31 cellular contexts compared by ENCODE assay signal in genomic region chr17:47414612-47415011, GRCh38.
DNase-seq lines count a peak whose midpoint lies in the region; ATAC-seq, FAIRE-seq and TF ChIP-seq lines count a peak whose summit lies in the region.
"Had no signal": no experiment of that assay in that cellular context is flagged by ENCODE, and none has a peak within 500 bp of the region (broad histone marks: within the 10 kb centered on the region; RNA-seq: fewer than 3 reads in every experiment).

No MANE protein-coding gene starts in this region.

- H2AFZ ChIP-seq in HepG2 (ENCODE audit: low read length) = no peak overlapping the region
- no peak overlapping the region for H2AFZ ChIP-seq in K562 (ENCODE audit: low read depth, low read length)

- no peaks in the 10 kb centered on the region for H3K27me3 ChIP-seq in HepG2 (ENCODE audit: control insufficient read depth in 1 of 2, insufficient read depth in 2 of 2, low read length in 2 of 2)
- H3K27me3 ChIP-seq in right lobe of liver = no peaks in the 10 kb centered on the region
- no peaks in the 10 kb centered on the region for H3K27me3 ChIP-seq in K562 (ENCODE audit: control insufficient read depth in 2 of 2, insufficient read depth in 2 of 2, low read length in 2 of 2)
- no peaks in the 10 kb centered on the region for H3K27me3 ChIP-seq in pancreas
- H3K27me3 ChIP-seq: BE2C; BLaER1; BLaER1 treated with 17β-estradiol and CSF1 and Interleukin-3, amounts not matched to agents 10 nM and 100 nM had no signal

- TF ChIP-seq EP300 in HepG2 (IDR thresholded peaks at IDR 0.05; ENCODE audit: low read depth in 2 of 2, low read length in 2 of 2) (no peak), HepG2 (CRISPR knock-in tag; IDR thresholded peaks at IDR 0.05; ENCODE audit: borderline replicate concordance) (no peak), A549 (IDR thresholded peaks at IDR 0.05) (no peak), K562 (IDR thresholded peaks at IDR 0.05; ENCODE audit: low read length) (no peak)

- no peak overlapping the region for H3K27ac ChIP-seq in HepG2 (ENCODE audit: extremely low read length, insufficient read depth, low read length)
- H3K27ac ChIP-seq in right lobe of liver = no peak overlapping the region
- H3K27ac ChIP-seq in A549 = no peak overlapping the region
- H3K27ac ChIP-seq in K562 (ENCODE audit: extremely low read depth, low read depth, low read length) = no peak overlapping the region
- H3K27ac ChIP-seq in pancreas = no peak overlapping the region
- H3K27ac ChIP-seq: 22Rv1; BLaER1; BLaER1 treated with 17β-estradiol and CSF1 and Interleukin-3, amounts not matched to agents 10 nM and 100 nM; C4-2B had no signal

- TF ChIP-seq CTCF in HepG2 (CRISPR knock-in tag; IDR thresholded peaks at IDR 0.05) (no peak), right lobe of liver (IDR thresholded peaks at IDR 0.05) (no peak), A549 (IDR thresholded peaks at IDR 0.05) (no peak), K562 (IDR thresholded peaks at IDR 0.05 in 2 of 3, conservative IDR thresholded peaks at IDR 0.05 in 1 of 3; ENCODE audit: insufficient read depth in 2 of 3, low read depth in 1 of 3, low read length in 3 of 3) (no peak), pancreas (IDR thresholded peaks at IDR 0.05) (no peak)

- H4K20me1 ChIP-seq in HepG2 (ENCODE audit: insufficient read depth, low read length) = no peaks in the 10 kb centered on the region
- no peaks in the 10 kb centered on the region for H4K20me1 ChIP-seq in K562 (replicated peaks; ENCODE audit: control insufficient read depth, insufficient read depth, low read length)
- H4K20me1 ChIP-seq: BLaER1; BLaER1 treated with 17β-estradiol and CSF1 and Interleukin-3, amounts not matched to agents 10 nM and 100 nM had no signal

- no peaks in the 10 kb centered on the region for H3K9me1 ChIP-seq in K562 (ENCODE audit: control insufficient read depth, insufficient read depth, low read length)

- TF ChIP-seq RAD21 in HepG2 (CRISPR knock-in tag; IDR thresholded peaks at IDR 0.05) = no peak
- no peak for TF ChIP-seq RAD21 in A549 (conservative IDR thresholded peaks at IDR 0.05 in 1 of 2, IDR thresholded peaks at IDR 0.05 in 1 of 2)
- no peak for TF ChIP-seq RAD21 in K562 (CRISPR knock-in tag; conservative IDR thresholded peaks at IDR 0.05 in 1 of 2, IDR thresholded peaks at IDR 0.05 in 1 of 2)

- DNase-seq in HepG2 (ENCODE audit: low spot score) = no peak
- no peak for DNase-seq in right lobe of liver
- no peak for DNase-seq in A549 (ENCODE audit: low read depth in 1 of 2, low spot score in 1 of 2)
- DNase-seq in K562 (ENCODE audit: extremely low read depth in 1 of 4, low spot score in 3 of 4) = no peak
- DNase-seq in pancreas = no peak
- DNase-seq in G401 (ENCODE audit: low spot score) = no peak
- DNase-seq: 8988T; ACHN; AML-193; BE2C; C1 segment of cervical spinal cord; Caco-2; Calu3; CD4-positive, alpha-beta memory T cell; CD4-positive, alpha-beta T cell; CD4-positive, CD25-positive, alpha-beta regulatory T cell; CD8-positive, alpha-beta memory T cell; CD8-positive, alpha-beta T cell; COR-L47; DMS 273 treated with DMSO at 0.1 percent for 48 hours; DMS153; DMS53; DMS79; DMS79 treated with DMSO at 0.1 percent for 48 hours; DND-41 had no signal

- in situ Hi-C loops in HepG2 (cut with HindIII; ENCODE audit: extremely low pct_ligation_motif_present, low pct_unique_long_range_greater_than_20kb) (no loop called here), K562 (cut with MboI) (no loop called here), G401 (cut with HindIII; ENCODE audit: low sequenced_read_pairs) (no loop called here)

- no peak for TF ChIP-seq POLR2A in HepG2 (IDR thresholded peaks at IDR 0.05; ENCODE audit: insufficient read depth in 1 of 2, low read depth in 2 of 2, low read length in 2 of 2)
- TF ChIP-seq POLR2A in right lobe of liver (IDR thresholded peaks at IDR 0.05) = no peak
- no peak for TF ChIP-seq POLR2A in A549 (IDR thresholded peaks at IDR 0.05; ENCODE audit: low read length)
- TF ChIP-seq POLR2A in K562 (conservative IDR thresholded peaks at IDR 0.05) = no peak

- H3K4me1 ChIP-seq in HepG2 (ENCODE audit: insufficient read depth, low read length) (no peaks in the 10 kb centered on the region), right lobe of liver (no peaks in the 10 kb centered on the region), A549 (no peaks in the 10 kb centered on the region), K562 (replicated peaks in 1 of 2; ENCODE audit: control insufficient read depth in 2 of 2, insufficient read depth in 2 of 2, low read length in 2 of 2) (no peaks in the 10 kb centered on the region), pancreas (no peaks in the 10 kb centered on the region)
- H3K4me1 ChIP-seq: BLaER1; BLaER1 treated with 17β-estradiol and CSF1 and Interleukin-3, amounts not matched to agents 10 nM and 100 nM; Caco-2 had no signal

- H3K79me2 ChIP-seq in HepG2 (ENCODE audit: insufficient read depth, low read length) (no peaks in the 10 kb centered on the region), K562 (ENCODE audit: control insufficient read depth, insufficient read depth, low read length) (no peaks in the 10 kb centered on the region)

- H3K4me3 ChIP-seq in HepG2 (replicated peaks in 1 of 3; ENCODE audit: insufficient read depth in 1 of 3, low read depth in 2 of 3, low read length in 3 of 3) (no peak overlapping the region), right lobe of liver (no peak overlapping the region), A549 (no peak overlapping the region), K562 (no peak overlapping the region), pancreas (no peak overlapping the region)
- H3K4me3 ChIP-seq: BLaER1; BLaER1 treated with 17β-estradiol and CSF1 and Interleukin-3, amounts not matched to agents 10 nM and 100 nM had no signal

- H3K36me3 ChIP-seq in HepG2 (replicated peaks in 1 of 2; ENCODE audit: control insufficient read depth in 1 of 2, insufficient read depth in 2 of 2, low read length in 2 of 2) (no peaks in the 10 kb centered on the region), right lobe of liver (no peaks in the 10 kb centered on the region), K562 (ENCODE audit: control insufficient read depth, insufficient read depth, low read length) (no peaks in the 10 kb centered on the region), pancreas (no peaks in the 10 kb centered on the region)
- H3K36me3 ChIP-seq: BE2C; BLaER1; BLaER1 treated with 17β-estradiol and CSF1 and Interleukin-3, amounts not matched to agents 10 nM and 100 nM had no signal

- ATAC-seq in HepG2 (no peak), right lobe of liver (no peak), A549 (no peak), K562 (no peak), pancreas (no peak)
- ATAC-seq: CD8-positive, alpha-beta T cell had no signal

- intact Hi-C loops in HepG2 (cut with micrococcal nuclease; ENCODE audit: unreplicated experiment) (no loop called here), right lobe of liver (cut with DNase I) (no loop called here), K562 (cut with micrococcal nuclease) (no loop called here), pancreas (cut with DNase I) (no loop called here)

- no peaks in the 10 kb centered on the region for H3K9me3 ChIP-seq in HepG2 (ENCODE audit: low read length)
- H3K9me3 ChIP-seq in right lobe of liver = no peaks in the 10 kb centered on the region
- H3K9me3 ChIP-seq in A549 = no peaks in the 10 kb centered on the region
- H3K9me3 ChIP-seq in K562 (replicated peaks; ENCODE audit: control insufficient read depth, insufficient read depth, low read depth, low read length) = no peaks in the 10 kb centered on the region
- H3K9me3 ChIP-seq in pancreas = no peaks in the 10 kb centered on the region
- H3K9me3 ChIP-seq: BE2C, BLaER1, Caco-2 had no signal

- H3K4me2 ChIP-seq in HepG2 (ENCODE audit: low read depth, low read length) (no peak overlapping the region), A549 (no peak overlapping the region), K562 (ENCODE audit: insufficient read depth, low read length) (no peak overlapping the region)
- H3K4me2 ChIP-seq: BLaER1; BLaER1 treated with 17β-estradiol and CSF1 and Interleukin-3, amounts not matched to agents 10 nM and 100 nM had no signal

- no peak overlapping the region for H3K9ac ChIP-seq in HepG2 (ENCODE audit: insufficient read depth, low read depth, low read length)
- H3K9ac ChIP-seq in K562 (ENCODE audit: insufficient read depth in 1 of 2, low read depth in 2 of 2, low read length in 2 of 2) = no peak overlapping the region
- H3K9ac ChIP-seq: BLaER1; BLaER1 treated with 17β-estradiol and CSF1 and Interleukin-3, amounts not matched to agents 10 nM and 100 nM had no signal

- POLR2A ChIA-PET in HepG2 (lab: Yijun Ruan, JAX) (no interaction called here), A549 (lab: Yijun Ruan, JAX) (no interaction called here), K562 (lab: Yijun Ruan, JAX) (no interaction called here)

- BruUV-seq in HepG2 (replicated peaks; lab: Mats Ljungman, UMichigan) (no TSS peak), K562 (replicated peaks; lab: Mats Ljungman, UMichigan) (no TSS peak)

- FAIRE-seq in HepG2 (lab: Jason Lieb, UNC) (no peak), A549 (lab: Jason Lieb, UNC) (no peak), K562 (lab: Jason Lieb, UNC) (no peak), pancreas (lab: Jason Lieb, UNC) (no peak)
- FAIRE-seq: A204.1, D721Med had no signal

- WGBS in HepG2 (ENCODE audit: low lambda C conversion rate) = 93% methylated on average over 1 of the region's 1 CpG
- WGBS in right lobe of liver (ENCODE audit: insufficient coverage, low coverage, low lambda C conversion rate, missing lambda C conversion rate) = 97% methylated on average over 1 of the region's 1 CpG
- WGBS in A549 (ENCODE audit: missing lambda C conversion rate) = 66% methylated on average over 1 of the region's 1 CpG
- WGBS in K562 (ENCODE audit: insufficient coverage, low coverage, missing lambda C conversion rate) = 24% methylated on average over 1 of the region's 1 CpG
- 85 to 88% methylated on average over 1 of the region's 1 CpG for WGBS in pancreas, 2 donors

- CTCF ChIA-PET in HepG2 (lab: Yijun Ruan, JAX; ENCODE audit: low intra/inter-chr PET ratio, low total read pairs) (no interaction called here), A549 (lab: Yijun Ruan, JAX) (no interaction called here), K562 (lab: Yijun Ruan, JAX; ENCODE audit: low intra/inter-chr PET ratio) (no interaction called here)

TF ChIP-seq in HepG2, 621 proteins besides CTCF, POLR2A, EP300 and RAD21 (continues in another document):
- peak; percentile 25 to 71; a peak in 3 of 4 replicates for TF ChIP-seq MAFK (conservative IDR thresholded peaks at IDR 0.05 in 1 of 2, IDR thresholded peaks at IDR 0.05 in 1 of 2; ENCODE audit: low read length in 2 of 2)
- peak; percentile 55 for TF ChIP-seq MAFF (IDR thresholded peaks at IDR 0.05; ENCODE audit: low read depth, low read length)

TF ChIP-seq in A549, 52 proteins besides CTCF, POLR2A, EP300 and RAD21:
- TF ChIP-seq HDAC2 (IDR thresholded peaks at IDR 0.05) (no peak), SREBF2 (IDR thresholded peaks at IDR 0.05) (no peak), JUNB (IDR thresholded peaks at IDR 0.05) (no peak), MAFK (IDR thresholded peaks at IDR 0.05; ENCODE audit: partially characterized antibody) (peak; percentile 44)

TF ChIP-seq in K562, 482 proteins besides CTCF, POLR2A, EP300 and RAD21 (continues in another document):
- no peak for TF ChIP-seq SLC30A9 (CRISPR knock-in tag; IDR thresholded peaks at IDR 0.05)
- no peak for TF ChIP-seq ZBTB8A (IDR thresholded peaks at IDR 0.05; ENCODE audit: partially characterized antibody)
- TF ChIP-seq PTTG1 (tag; IDR thresholded peaks at IDR 0.05; ENCODE audit: low read depth) = no peak
- no peak for TF ChIP-seq PYGO2 (tag; IDR thresholded peaks at IDR 0.05)
- peak; percentile 59 for TF ChIP-seq ZNF316 (IDR thresholded peaks at IDR 0.05)

Comparison
In these comparisons a context has a peak if more than half of its experiments do, and no peak if none do; other contexts are left out.
1. Of the 241 proteins assayed by ChIP-seq in both HepG2 and K562: peak only in HepG2: MAFF and MAFK; only in K562: MAFG; in both: none; in neither: 238.